27 cellular contexts compared by ENCODE assay signal in genomic region chr3:198065897-198066296, GRCh38.
"Had no signal": no experiment of that assay in that cellular context is flagged by ENCODE, and none has a peak within 500 bp of the region (broad histone marks: within the 10 kb centered on the region; RNA-seq: fewer than 3 reads in every experiment).

No MANE protein-coding gene starts in this region.

- H3K9me3 Mint-ChIP-seq: dendritic cell treated with granulocyte-macrophage colony-stimulating factor and Interleukin-4, amounts not matched to agents 40 ng/mL and 50 ng/mL, for 4 days; endodermal cell; naive thymus-derived CD8-positive, alpha-beta T cell; nephron progenitor cell had no signal

- ATAC-seq: esophagus mucosa; gastrocnemius medialis; left lung; naive thymus-derived CD8-positive, alpha-beta T cell; psoas muscle; right cardiac atrium had no signal

- H3K4me1 Mint-ChIP-seq: endodermal cell had no signal

- H3K4me3 Mint-ChIP-seq: dendritic cell treated with granulocyte-macrophage colony-stimulating factor and Interleukin-4, amounts not matched to agents 40 ng/mL and 50 ng/mL, for 4 days; endodermal cell; naive thymus-derived CD8-positive, alpha-beta T cell; nephron progenitor cell had no signal

- DNase-seq: colonic mucosa; effector CD8-positive, alpha-beta T cell; endodermal cell; foreskin fibroblast; gastrocnemius medialis; head of caudate nucleus; kidney; left lung; mesendoderm; midbrain; naive thymus-derived CD8-positive, alpha-beta T cell; nephron progenitor cell; occipital lobe; ovary; posterior cingulate gyrus; psoas muscle; right cardiac atrium; spleen; stimulated activated naive CD4-positive, alpha-beta T cell treated with Interleukin-2 at 50 U/mL for 16 hours; stomach; thyroid gland; trophoblast cell had no signal

- FAIRE-seq: kidney had no signal

- H3K27ac Mint-ChIP-seq: dendritic cell treated with granulocyte-macrophage colony-stimulating factor and Interleukin-4, amounts not matched to agents 40 ng/mL and 50 ng/mL, for 4 days; endodermal cell; naive thymus-derived CD8-positive, alpha-beta T cell; nephron progenitor cell had no signal

- H3K36me3 ChIP-seq: colonic mucosa, gastrocnemius medialis, left lung, ovary, spleen, stomach, thyroid gland, vagina had no signal

- H3K36me3 Mint-ChIP-seq: naive thymus-derived CD8-positive, alpha-beta T cell had no signal

- H3K9me3 ChIP-seq: colonic mucosa, gastrocnemius medialis, left lung, ovary, psoas muscle, spleen, stomach, thyroid gland, vagina had no signal

- H3K4me1 ChIP-seq: colonic mucosa, gastrocnemius medialis, left lung, psoas muscle, stomach, vagina had no signal

- H3K27ac ChIP-seq: colonic mucosa, epithelial cell of prostate, gastrocnemius medialis, left lung, ovary, psoas muscle, skin epidermis, spleen, stomach, thyroid gland, vagina had no signal

- H3K27me3 ChIP-seq: colonic mucosa, ovary, thyroid gland, vagina had no signal

- H3K4me3 ChIP-seq: colonic mucosa, gastrocnemius medialis, left lung, ovary, psoas muscle, skin epidermis, spleen, stomach, thyroid gland, vagina had no signal
